Comparison of ENCODE assay signal across 19 cellular contexts in the genomic region with DNA sequence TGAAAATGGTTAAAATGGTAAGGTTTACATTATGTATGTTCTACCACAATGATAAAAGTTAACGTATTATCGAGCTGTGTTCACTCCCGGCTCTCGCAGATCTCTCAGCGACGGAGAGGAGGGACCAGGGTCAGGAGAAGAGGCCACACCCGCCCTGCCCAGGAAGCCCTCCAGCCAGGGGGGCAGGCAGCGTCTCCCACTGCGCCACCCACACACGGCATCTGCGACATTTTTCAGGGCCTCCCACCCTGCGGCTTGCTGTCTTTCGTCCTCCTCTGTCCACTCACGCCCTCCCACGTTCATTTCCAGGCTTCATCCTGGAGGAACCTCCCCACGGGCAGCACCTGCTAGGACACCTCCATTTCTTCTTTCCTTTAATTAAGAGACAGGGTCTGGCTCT. TPM values are rescaled to one million over a fixed set of nuclear protein-coding genes. Genes with fewer than 3 reads are reported as not detected.
DNase-seq lines count a peak whose midpoint lies in the region; ATAC-seq and TF ChIP-seq lines count a peak whose summit lies in the region.
"Had no signal": no experiment of that assay in that cellular context is flagged by ENCODE, and none has a peak within 500 bp of the region (broad histone marks: within the 10 kb centered on the region; RNA-seq: fewer than 3 reads in every experiment).

No MANE protein-coding gene starts in this region.

- no peak for ATAC-seq in natural killer cell treated with Interleukin-12 subunit alpha and Interleukin-12 subunit beta and Interleukin-15 and Interleukin-18, amount 100 ng/mL, for 72 hours
- ATAC-seq in natural killer cell = no peak
- ATAC-seq: GM12878, GM23338 had no signal

- peak; percentile 42 for DNase-seq in natural killer cell treated with Interleukin-12 subunit alpha and Interleukin-12 subunit beta and Interleukin-15 and Interleukin-18, amount 100 ng/mL, for 72 hours (ENCODE audit: low spot score)
- DNase-seq in natural killer cell = no peak
- no peak for DNase-seq in glutamatergic neuron
- no peak for DNase-seq in tibial nerve (ENCODE audit: low spot score in 2 of 2)
- DNase-seq in GM03348 (ENCODE audit: low spot score) = no peak
- no peak for DNase-seq in COLO668 (lab: John Stamatoyannopoulos, UW; ENCODE audit: unreplicated experiment)
- DNase-seq in GM23248 = no peak
- DNase-seq: CD8-positive, alpha-beta memory T cell; DND-41; NCI-H1436; NCI-H2029; NCI-H2171; NCI-H446 treated with DMSO at 0.1 percent for 48 hours; NCI-H748 treated with DMSO at 0.1 percent for 48 hours; PC-9 had no signal

- 79 to 88% methylated on average over 16 of the region's 16 CpGs for WGBS in tibial nerve, 2 donors
- 83 to 85% methylated on average over 16 of the region's 16 CpGs for WGBS in GM23248 (ENCODE audit: low coverage in 1 of 2, low lambda C conversion rate in 2 of 2, missing lambda C conversion rate in 2 of 2), 2 experiments

- H3K27me3 ChIP-seq in tibial nerve (no peaks in the 10 kb centered on the region), GM23248 (replicated peaks; ENCODE audit: insufficient read depth) (no peaks in the 10 kb centered on the region)

- H3K27ac Mint-ChIP-seq in natural killer cell treated with Interleukin-12 subunit alpha and Interleukin-12 subunit beta and Interleukin-15 and Interleukin-18, amount 100 ng/mL, for 72 hours = no peak overlapping the region
- H3K27ac Mint-ChIP-seq in natural killer cell (no peak overlapping the region), glutamatergic neuron (ENCODE audit: unreplicated experiment) (peak overlapping the region; percentile 55), nephron (peak overlapping the region; percentile 14 to 72 (median 70))
- H3K27ac Mint-ChIP-seq: CD8-positive, alpha-beta memory T cell; GM23338 had no signal

- no peak overlapping the region for H3K4me3 Mint-ChIP-seq in natural killer cell treated with Interleukin-12 subunit alpha and Interleukin-12 subunit beta and Interleukin-15 and Interleukin-18, amount 100 ng/mL, for 72 hours
- no peak overlapping the region for H3K4me3 Mint-ChIP-seq in natural killer cell
- H3K4me3 Mint-ChIP-seq in glutamatergic neuron (ENCODE audit: unreplicated experiment) = no peak overlapping the region
- H3K4me3 Mint-ChIP-seq in nephron = peak overlapping the region in 1 of 3 experiments; percentile 52
- H3K4me3 Mint-ChIP-seq: GM23338 had no signal

- intact Hi-C loops in natural killer cell (cut with micrococcal nuclease) = loop anchor here (5.0 kb wide), 2 partner anchors 185 to 335 kb away; no protein-coding TSS in a partner anchor

- H3K9ac ChIP-seq in GM23248 = no peak overlapping the region
- H3K9ac ChIP-seq: KMS-11 had no signal

- H3K4me1 Mint-ChIP-seq in natural killer cell treated with Interleukin-12 subunit alpha and Interleukin-12 subunit beta and Interleukin-15 and Interleukin-18, amount 100 ng/mL, for 72 hours (ENCODE audit: low read depth in 2 of 2) = no peaks in the 10 kb centered on the region
- H3K4me1 Mint-ChIP-seq in natural killer cell (no peaks in the 10 kb centered on the region), glutamatergic neuron (ENCODE audit: low read depth, unreplicated experiment) (peaks cover 25% of the 10 kb centered on the region), nephron (peaks cover 29% of the 10 kb centered on the region)

- TF ChIP-seq CTCF in natural killer cell (IDR thresholded peaks at IDR 0.05) (no peak), glutamatergic neuron (IDR thresholded peaks at IDR 0.05; ENCODE audit: partially characterized antibody, unreplicated experiment) (no peak), nephron (IDR thresholded peaks at IDR 0.05; ENCODE audit: unreplicated experiment in 3 of 3) (no peak), tibial nerve (IDR thresholded peaks at IDR 0.05) (no peak)

- H3K4me2 ChIP-seq in GM23248 (ENCODE audit: unreplicated experiment) = no peak overlapping the region
- H3K4me2 ChIP-seq: GM23338, KMS-11, PC-9 had no signal

- TF ChIP-seq EP300 in tibial nerve (IDR thresholded peaks at IDR 0.05) = no peak

- H3K79me2 ChIP-seq in GM23248 (ENCODE audit: insufficient read depth) = no peaks in the 10 kb centered on the region

- no peaks in the 10 kb centered on the region for H3K36me3 Mint-ChIP-seq in natural killer cell treated with Interleukin-12 subunit alpha and Interleukin-12 subunit beta and Interleukin-15 and Interleukin-18, amount 100 ng/mL, for 72 hours
- H3K36me3 Mint-ChIP-seq in natural killer cell = no peaks in the 10 kb centered on the region
- no peaks in the 10 kb centered on the region for H3K36me3 Mint-ChIP-seq in glutamatergic neuron (ENCODE audit: unreplicated experiment)
- peaks cover 18% of the 10 kb centered on the region for H3K36me3 Mint-ChIP-seq in nephron (ENCODE audit: low read depth)
- H3K36me3 Mint-ChIP-seq: CD8-positive, alpha-beta memory T cell had no signal

- H3K36me3 ChIP-seq in tibial nerve (peaks cover 0 to 34% (median 0%) of the 10 kb centered on the region in 3 donors), GM23248 (ENCODE audit: low read depth) (no peaks in the 10 kb centered on the region)

- TF ChIP-seq POLR2A in tibial nerve (IDR thresholded peaks at IDR 0.05) = no peak

- no peaks in the 10 kb centered on the region for H3K27me3 Mint-ChIP-seq in natural killer cell treated with Interleukin-12 subunit alpha and Interleukin-12 subunit beta and Interleukin-15 and Interleukin-18, amount 100 ng/mL, for 72 hours
- H3K27me3 Mint-ChIP-seq in natural killer cell (ENCODE audit: low read depth in 2 of 2) (peaks cover 0 to 3% of the 10 kb centered on the region in 2 donors), glutamatergic neuron (ENCODE audit: unreplicated experiment) (peaks cover 17% of the 10 kb centered on the region), nephron (ENCODE audit: low read depth) (no peaks in the 10 kb centered on the region)

- in situ Hi-C loops in GM23248 (cut with MboI) = no loop called here

- no peaks in the 10 kb centered on the region for H3K9me3 ChIP-seq in tibial nerve
- H3K9me3 ChIP-seq in GM23248 (ENCODE audit: low read depth) = no peaks in the 10 kb centered on the region

- H3F3A ChIP-seq in GM23248 (ENCODE audit: insufficient read depth) = no peaks in the 10 kb centered on the region

- no peak overlapping the region for H2AFZ ChIP-seq in GM23248
- H2AFZ ChIP-seq: GM23338, PC-9 had no signal

- H3K27ac ChIP-seq in tibial nerve (peak overlapping the region in 1 of 4 donors; percentile 29), GM23248 (no peak overlapping the region)
- H3K27ac ChIP-seq: KMS-11, PC-9 had no signal

- H3K9me3 Mint-ChIP-seq in natural killer cell treated with Interleukin-12 subunit alpha and Interleukin-12 subunit beta and Interleukin-15 and Interleukin-18, amount 100 ng/mL, for 72 hours = no peaks in the 10 kb centered on the region
- H3K9me3 Mint-ChIP-seq in natural killer cell (no peaks in the 10 kb centered on the region), glutamatergic neuron (ENCODE audit: unreplicated experiment) (peaks cover 10% of the 10 kb centered on the region), nephron (no peaks in the 10 kb centered on the region)
- H3K9me3 Mint-ChIP-seq: CD8-positive, alpha-beta memory T cell; GM23338 had no signal

- no peak overlapping the region for H3K4me3 ChIP-seq in tibial nerve
- no peak overlapping the region for H3K4me3 ChIP-seq in GM23248
- H3K4me3 ChIP-seq: GM12878, GM23338, PC-9 had no signal

- H3K4me1 ChIP-seq in tibial nerve (peaks cover 0 to 9% (median 0%) of the 10 kb centered on the region in 4 donors), GM23248 (ENCODE audit: insufficient read depth) (no peaks in the 10 kb centered on the region)

- H4K20me1 ChIP-seq in GM23248 (ENCODE audit: insufficient read depth) = no peaks in the 10 kb centered on the region

- H3K9me2 ChIP-seq in GM23248 (ENCODE audit: insufficient read depth) = no peaks in the 10 kb centered on the region

RNA-seq across cellular contexts. Expression of gene ZBTB46, which starts 43.3 kb away (rescaled TPM):
- 1 to 10 TPM in 1 of 2 donors, under 1 TPM in 1; 0.25 to 1.2 TPM for total RNA-seq in natural killer cell treated with Interleukin-12 subunit alpha and Interleukin-12 subunit beta and Interleukin-15 and Interleukin-18, amount 100 ng/mL, for 72 hours
- total RNA-seq in natural killer cell (1 to 10 TPM; 1.1 TPM), glutamatergic neuron (ENCODE audit: unreplicated experiment) (94.4 TPM), tibial nerve (10 to 100 TPM; 11.5 to 20.4 (median 12.6) TPM)
- 1.9 and 3.9 TPM in 2 replicates for total RNA-seq in GM23248 (2014; rRNA removed; shearing (Covaris generic))
- 0.33 and 0.38 TPM in 2 replicates for polyA plus RNA-seq in GM23248 (2016; fragmentation: Nextera tagmentation; extraction: Ambion mirVana)

RNA-seq across cellular contexts. Expression of gene SLC2A4RG, which starts 48.2 kb away (rescaled TPM):
- total RNA-seq in natural killer cell treated with Interleukin-12 subunit alpha and Interleukin-12 subunit beta and Interleukin-15 and Interleukin-18, amount 100 ng/mL, for 72 hours = 10 to 100 TPM; 21.0 to 31.1 TPM
- total RNA-seq in natural killer cell (100 to 1,000 TPM in 1 of 3 donors, 10 to 100 TPM in 2; 90.4 to 100 (median 95.5) TPM), glutamatergic neuron (ENCODE audit: unreplicated experiment) (47.9 TPM), tibial nerve (100 to 1,000 TPM in 1 of 4 donors, 10 to 100 TPM in 3; 71.5 to 126 (median 72.5) TPM)
- 63.9 and 64.9 TPM in 2 replicates for total RNA-seq in GM23248 (2014; rRNA removed; shearing (Covaris generic))
- 21.3 and 22.7 TPM in 2 replicates for polyA plus RNA-seq in GM23248 (2016; fragmentation: Nextera tagmentation; extraction: Ambion mirVana)

RNA-seq across cellular contexts. Expression of gene LIME1, which starts 51.3 kb away (rescaled TPM):
- 10 to 100 TPM in 1 of 2 donors, 1 to 10 TPM in 1; 9.3 to 15.7 TPM for total RNA-seq in natural killer cell treated with Interleukin-12 subunit alpha and Interleukin-12 subunit beta and Interleukin-15 and Interleukin-18, amount 100 ng/mL, for 72 hours
- total RNA-seq in natural killer cell (10 to 100 TPM; 86.5 to 94.4 (median 91.7) TPM), glutamatergic neuron (ENCODE audit: unreplicated experiment) (16.6 TPM), tibial nerve (10 to 100 TPM; 11.4 to 51.9 (median 17.6) TPM)
- total RNA-seq in GM23248 (2014; rRNA removed; shearing (Covaris generic)) = 14.1 and 32.0 TPM in 2 replicates
- 2.4 and 3.7 TPM in 2 replicates for polyA plus RNA-seq in GM23248 (2016; fragmentation: Nextera tagmentation; extraction: Ambion mirVana)

Comparison
In these comparisons a context has a peak if more than half of its experiments do, and no peak if none do; other contexts are left out.
1. H3K27ac Mint-ChIP-seq: peak in glutamatergic neuron (single experiment) and nephron (3 of 3); none in natural killer cell treated with Interleukin-12 subunit alpha and Interleukin-12 subunit beta and Interleukin-15 and Interleukin-18, amount 100 ng/mL, for 72 hours (0 of 2) and natural killer cell (0 of 2).